Comparison of ENCODE assay signal across 8 cellular contexts in genomic region chr17:82031303-82031884, GRCh38. TPM values are rescaled to one million over a fixed set of nuclear protein-coding genes. Genes with fewer than 3 reads are reported as not detected.
DNase-seq lines count a peak whose midpoint lies in the region; ATAC-seq and TF ChIP-seq lines count a peak whose summit lies in the region.

Gene RAC3 (plus strand): TSS chr17:82031678. CDS start chr17:82031762, 84 bp downstream.

- DNase-seq in NCI-H2081 (lab: John Stamatoyannopoulos, UW) = peak; percentile 46 to 58
- no peak for DNase-seq in NCI-H2081 treated with DMSO at 0.1 percent for 48 hours (lab: John Stamatoyannopoulos, UW)
- peak; percentile 65 for DNase-seq in NB4 (ENCODE audit: low read depth)
- peak; percentile 75 for DNase-seq in iPS-NIHi11 (ENCODE audit: low spot score)
- DNase-seq in stimulated activated naive CD8-positive, alpha-beta T cell treated with anti-CD3 and anti-CD28 coated beads, Interleukin-15, Interleukin-2, amounts not matched to agents 100 U/mL and 50 U/mL, for 24 hours = peak; percentile 31
- DNase-seq in DMS114 treated with DMSO at 0.1 percent for 48 hours (lab: John Stamatoyannopoulos, UW; ENCODE audit: unreplicated experiment) = no peak
- DNase-seq in superior temporal gyrus (ENCODE audit: extremely low spot score) = no peak

- H3K4me3 ChIP-seq in NB4 (ENCODE audit: low read depth, low read length) = peak within 1 kb of the TSS; percentile 49

- H3K27ac ChIP-seq in adipose tissue (ENCODE audit: low read depth, low read length) = no peak within 1 kb of the TSS

- peak; percentile 38 for TF ChIP-seq POLR2A in NB4 (IDR thresholded peaks at IDR 0.05; ENCODE audit: extremely low read depth, insufficient read length)

- ATAC-seq in stimulated activated naive CD8-positive, alpha-beta T cell treated with anti-CD3 and anti-CD28 coated beads, Interleukin-15, Interleukin-2, amounts not matched to agents 100 U/mL and 50 U/mL, for 24 hours = peak; percentile 10

- no peak for TF ChIP-seq CTCF in NB4 (IDR thresholded peaks at IDR 0.05; ENCODE audit: low read depth, low read length)

- WGBS in adipose tissue, 3 donors = 0 to 1% (median 0%) methylated on average over 4 to 88 of the region's 96 CpGs

RNA-seq across cellular contexts. Expression of gene RAC3, which starts in this region (rescaled TPM):
- 10 to 100 TPM; 10.4 to 32.2 (median 17.0) TPM for polyA plus RNA-seq in adipose tissue

Comparison
In these comparisons a context has a peak if more than half of its experiments do, and no peak if none do; other contexts are left out.
1. DNase-seq: peak in NCI-H2081 (2 of 2), NB4 (single experiment), iPS-NIHi11 (single experiment) and stimulated activated naive CD8-positive, alpha-beta T cell treated with anti-CD3 and anti-CD28 coated beads, Interleukin-15, Interleukin-2, amounts not matched to agents 100 U/mL and 50 U/mL, for 24 hours (single experiment); none in NCI-H2081 treated with DMSO at 0.1 percent for 48 hours (single experiment), DMS114 treated with DMSO at 0.1 percent for 48 hours (single experiment) and superior temporal gyrus (single experiment).